ENCODE assay signal across 8 cellular contexts in the genomic region with DNA sequence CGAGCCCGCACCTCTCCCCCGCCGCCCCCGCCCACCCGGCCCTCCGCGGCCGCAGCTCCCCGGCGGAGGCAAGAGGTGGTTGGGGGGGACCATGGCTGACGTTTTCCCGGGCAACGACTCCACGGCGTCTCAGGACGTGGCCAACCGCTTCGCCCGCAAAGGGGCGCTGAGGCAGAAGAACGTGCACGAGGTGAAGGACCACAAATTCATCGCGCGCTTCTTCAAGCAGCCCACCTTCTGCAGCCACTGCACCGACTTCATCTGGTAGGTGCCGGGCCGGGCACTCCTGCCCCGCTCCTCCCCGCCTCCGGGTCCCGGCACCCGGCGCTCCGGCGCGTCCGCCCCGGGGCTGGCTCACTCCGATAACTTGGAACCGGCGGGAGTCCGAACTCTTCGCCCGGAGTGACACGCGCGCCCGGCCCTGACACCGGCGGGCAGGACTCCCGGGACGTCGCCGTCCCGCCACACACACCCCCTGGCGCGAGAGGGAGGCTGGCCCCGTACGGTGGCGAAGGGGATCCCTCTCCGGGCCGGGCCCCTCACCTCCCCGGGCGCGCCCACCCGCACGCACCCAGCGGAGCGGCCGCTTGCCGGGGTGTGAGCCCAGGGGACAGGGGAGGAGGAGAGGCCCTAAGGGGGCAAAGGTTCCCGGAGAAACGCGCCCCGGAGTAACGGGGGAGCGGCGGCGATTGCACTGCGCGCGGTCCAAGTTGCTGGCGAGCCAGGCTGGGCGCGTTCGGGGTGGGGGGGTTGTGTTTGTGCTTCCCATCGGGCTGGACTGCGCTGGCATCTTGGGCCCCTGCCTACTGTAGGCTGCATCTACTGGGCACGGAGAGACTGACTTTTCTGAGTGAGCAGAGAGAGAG. TPM values are rescaled to one million over a fixed set of nuclear protein-coding genes. Genes with fewer than 3 reads are reported as not detected.
DNase-seq lines count a peak whose midpoint lies in the region; ATAC-seq and TF ChIP-seq lines count a peak whose summit lies in the region.

No MANE protein-coding gene starts in this region.

- H3K27me3 Mint-ChIP-seq in natural killer cell (ENCODE audit: low read depth in 2 of 2): peaks cover 0 to 4% of the 10 kb centered on the region in 2 donors

- H3K9me3 ChIP-seq in OCI-LY1 (ENCODE audit: low read length) (no peaks in the 10 kb centered on the region), subcutaneous abdominal adipose tissue (ENCODE audit: control insufficient read depth in 5 of 5, low read length in 5 of 5) (no peaks in the 10 kb centered on the region)

- peak overlapping the region in 1 of 2 donors; percentile 77 for H3K27ac Mint-ChIP-seq in natural killer cell

- peaks cover 34% of the 10 kb centered on the region for H3K4me1 ChIP-seq in OCI-LY1 (ENCODE audit: insufficient read depth, low read length, severe bottlenecking)
- H3K4me1 ChIP-seq in subcutaneous abdominal adipose tissue (ENCODE audit: control insufficient read depth in 5 of 5, insufficient read depth in 5 of 5, low read length in 5 of 5): peaks cover 3 to 32% (median 23%) of the 10 kb centered on the region in 5 donors

- H3K27me3 ChIP-seq in OCI-LY1 (ENCODE audit: insufficient read depth, low read length): no peaks in the 10 kb centered on the region
- H3K27me3 ChIP-seq in subcutaneous abdominal adipose tissue (ENCODE audit: control insufficient read depth in 5 of 5, insufficient read depth in 4 of 5, low read length in 5 of 5): no peaks in the 10 kb centered on the region

- H3K4me2 ChIP-seq in OCI-LY1 (ENCODE audit: low read length): peak overlapping the region; percentile 87

- H4K20me1 ChIP-seq in OCI-LY1 (ENCODE audit: insufficient read depth, low read length): no peaks in the 10 kb centered on the region

- DNase-seq in DMS153 (lab: John Stamatoyannopoulos, UW) (peak; percentile 3), DMS153 treated with DMSO at 0.1 percent for 48 hours (lab: John Stamatoyannopoulos, UW; ENCODE audit: unreplicated experiment) (no peak), fibroblast of villous mesenchyme (ENCODE audit: low read depth) (peak; percentile 60), natural killer cell (peak; percentile 29)
- DNase-seq in activated T-helper 9 cell treated with anti-CD3 and anti-CD28 coated beads, Interleukin-2, amount 50 U/mL, for 16 hours (ENCODE audit: low read depth): peak; percentile 31

- intact Hi-C loops in natural killer cell (cut with micrococcal nuclease): loop anchor here (5.0 kb wide), 1 partner anchor 264 kb away; no protein-coding TSS in a partner anchor

- H3K27ac ChIP-seq in OCI-LY1 (ENCODE audit: low read depth, low read length, poor library complexity, severe bottlenecking) (peak overlapping the region; percentile 55), subcutaneous abdominal adipose tissue (ENCODE audit: low read depth, low read length) (peak overlapping the region; percentile 37)

- H3F3A ChIP-seq in OCI-LY1 (ENCODE audit: insufficient read depth, low read length): no peaks in the 10 kb centered on the region

- peaks cover 12% of the 10 kb centered on the region for H3K36me3 ChIP-seq in OCI-LY1 (ENCODE audit: insufficient read depth, low read length)
- no peaks in the 10 kb centered on the region for H3K36me3 ChIP-seq in subcutaneous abdominal adipose tissue (ENCODE audit: control insufficient read depth in 5 of 5, insufficient read depth in 5 of 5, low read length in 5 of 5)

- no peak overlapping the region for H2AFZ ChIP-seq in OCI-LY1 (ENCODE audit: low read length)

- no peaks in the 10 kb centered on the region for H3K9me3 Mint-ChIP-seq in natural killer cell

- no peaks in the 10 kb centered on the region for H3K36me3 Mint-ChIP-seq in natural killer cell

- peaks cover 34% of the 10 kb centered on the region for H3K79me2 ChIP-seq in OCI-LY1 (ENCODE audit: insufficient read depth, low read length)

- no peaks in the 10 kb centered on the region for H3K9me2 ChIP-seq in OCI-LY1 (ENCODE audit: low read depth, low read length)

- peaks cover 24 to 34% of the 10 kb centered on the region in 2 donors for H3K4me1 Mint-ChIP-seq in natural killer cell

- no peak for TF ChIP-seq CTCF in OCI-LY1 (IDR thresholded peaks at IDR 0.05; ENCODE audit: low read length)
- TF ChIP-seq CTCF in fibroblast of villous mesenchyme (IDR thresholded peaks at IDR 0.05; ENCODE audit: insufficient read depth, low read depth, low read length): no peak
- no peak for TF ChIP-seq CTCF in natural killer cell (IDR thresholded peaks at IDR 0.05)

- H3K9ac ChIP-seq in OCI-LY1 (ENCODE audit: low read length) (peak overlapping the region; percentile 87), subcutaneous abdominal adipose tissue (ENCODE audit: low read length in 5 of 5) (peak overlapping the region in 4 of 5 donors; percentile 42 to 71 (median 64))

- ATAC-seq in HG02970 (IDR thresholded peaks at IDR 0.05; ENCODE audit: low FRiP score, unreplicated experiment): peak; percentile 12
- peak; percentile 37 to 48 (median 45) for ATAC-seq in natural killer cell

- H3K4me3 ChIP-seq in OCI-LY1 (ENCODE audit: low read depth, low read length, poor library complexity, severe bottlenecking) (peak overlapping the region; percentile 89), fibroblast of villous mesenchyme (ENCODE audit: low read depth, low read length) (peak overlapping the region; percentile 87), subcutaneous abdominal adipose tissue (ENCODE audit: low read depth in 1 of 5, low read length in 5 of 5) (peak overlapping the region; percentile 75 to 93 (median 82))

- H3K4me3 Mint-ChIP-seq in natural killer cell: peak overlapping the region; percentile 79

RNA-seq across cellular contexts. Expression of a gene that starts 0.6 kb away (rescaled TPM):
- total RNA-seq in fibroblast of villous mesenchyme (50.9 and 60.5 TPM in 2 replicates), natural killer cell (10 to 100 TPM; 19.6 to 29.0 (median 20.4) TPM)
